In genomic region chr9:76761448-76761847, GRCh38 we compare ENCODE assay signal across 13 cellular contexts. TPM values are rescaled to one million over a fixed set of nuclear protein-coding genes. Genes with fewer than 3 reads are reported as not detected.
DNase-seq lines count a peak whose midpoint lies in the region; ATAC-seq, FAIRE-seq and TF ChIP-seq lines count a peak whose summit lies in the region.
"Had no signal": no experiment of that assay in that cellular context is flagged by ENCODE, and none has a peak within 500 bp of the region (broad histone marks: within the 10 kb centered on the region; RNA-seq: fewer than 3 reads in every experiment).

No MANE protein-coding gene starts in this region.

- ATAC-seq in GM18870 (IDR thresholded peaks at IDR 0.05; ENCODE audit: unreplicated experiment) (no peak), GM21360 (IDR thresholded peaks at IDR 0.05; ENCODE audit: unreplicated experiment) (no peak)
- ATAC-seq: psoas muscle had no signal

- no peaks in the 10 kb centered on the region for H3K36me3 ChIP-seq in A673 (ENCODE audit: insufficient read depth, low read length, poor library complexity, severe bottlenecking)
- H3K36me3 ChIP-seq in ascending aorta = peaks cover 7 to 26% of the 10 kb centered on the region in 2 donors
- H3K36me3 ChIP-seq in kidney (ENCODE audit: control insufficient read depth in 1 of 2, insufficient read depth in 2 of 2, low read length in 2 of 2) = no peaks in the 10 kb centered on the region

- POLR2A ChIA-PET in A673 (lab: Charles Lee; ENCODE audit: low non-redundant PET) = no interaction called here

- intact Hi-C loops in A673 (cut with micrococcal nuclease; ENCODE audit: unreplicated experiment) = loop anchor here (5.0 kb wide), 2 partner anchors 226 to 251 kb away; no protein-coding TSS in a partner anchor
- intact Hi-C loops in ascending aorta (cut with DNase I) = loop anchor here (2.0 kb wide), 1 partner anchor 227 kb away; no protein-coding TSS in a partner anchor
- intact Hi-C loops in kidney (cut with DNase I) = no loop called here

- H3K9ac ChIP-seq in kidney (ENCODE audit: low read length in 2 of 2) = no peak overlapping the region

- DNase-seq in A673 (ENCODE audit: low spot score) (peak; percentile 2), HCEC 1CT (peak; percentile 3), ascending aorta (ENCODE audit: low spot score in 2 of 2) (no peak), kidney (no peak), anterior cingulate cortex (lab: John Stamatoyannopoulos, UW) (no peak), NCI-H446 (lab: John Stamatoyannopoulos, UW) (no peak)
- DNase-seq: activated naive CD4-positive, alpha-beta T cell treated with anti-CD3 and anti-CD28 coated beads, Interleukin-2, amount 10 ng/mL, durations not matched to agents 7 days and 5 days; COR-L47; NCI-H2081 treated with DMSO at 0.1 percent for 48 hours; psoas muscle; T-helper 9 cell had no signal

- H3K27me3 ChIP-seq in A673 (replicated peaks; ENCODE audit: insufficient read depth, low read depth, low read length, poor library complexity) (no peaks in the 10 kb centered on the region), ascending aorta (no peaks in the 10 kb centered on the region)

- no TSS peak for BruUV-seq in A673 (replicated peaks; lab: Mats Ljungman, UMichigan)

- TF ChIP-seq CTCF in A673 (conservative IDR thresholded peaks at IDR 0.05; ENCODE audit: low read depth, low read length) = peak; percentile 50
- peak in 2 of 3 experiments; percentile 21 to 40 for TF ChIP-seq CTCF in ascending aorta (IDR thresholded peaks at IDR 0.05)
- peak; percentile 31 for TF ChIP-seq CTCF in kidney (IDR thresholded peaks at IDR 0.05; ENCODE audit: borderline replicate concordance, extremely low read depth, insufficient read depth)

- H3K9me3 ChIP-seq in A673 (ENCODE audit: low read depth, low read length, poor library complexity, severe bottlenecking) (no peaks in the 10 kb centered on the region), ascending aorta (no peaks in the 10 kb centered on the region), kidney (ENCODE audit: control insufficient read depth in 1 of 2, low read length in 2 of 2) (no peaks in the 10 kb centered on the region)
- H3K9me3 ChIP-seq: psoas muscle had no signal

- no peak overlapping the region for H3K27ac ChIP-seq in A673 (ENCODE audit: low read depth, low read length, poor library complexity, severe bottlenecking)
- no peak overlapping the region for H3K27ac ChIP-seq in ascending aorta
- no peak overlapping the region for H3K27ac ChIP-seq in kidney (ENCODE audit: low read depth in 2 of 2, low read length in 2 of 2)
- H3K27ac ChIP-seq: psoas muscle had no signal

- H3K4me1 ChIP-seq in A673 (ENCODE audit: insufficient read depth, low read length, poor library complexity, severe bottlenecking) (no peaks in the 10 kb centered on the region), ascending aorta (peaks cover 0 to 3% of the 10 kb centered on the region in 2 donors), kidney (ENCODE audit: control insufficient read depth in 1 of 2, insufficient read depth in 1 of 2, low read depth in 1 of 2, low read length in 2 of 2) (peaks cover 2 to 3% of the 10 kb centered on the region in 2 donors)
- H3K4me1 ChIP-seq: psoas muscle had no signal

- peak; percentile 37 for FAIRE-seq in kidney (lab: Jason Lieb, UNC)

- CTCF ChIA-PET in A673 (lab: Charles Lee) = interaction anchor here (0.6 to 1.4 kb wide), 3 partner anchors 235 to 390 kb away, joined by 3 to 8 read pairs (median 3); no protein-coding TSS in a partner anchor

- H3K4me3 ChIP-seq in A673 (ENCODE audit: low read depth, low read length, poor library complexity, severe bottlenecking) (no peak overlapping the region), ascending aorta (no peak overlapping the region), kidney (ENCODE audit: low read length in 2 of 2) (no peak overlapping the region)
- H3K4me3 ChIP-seq: psoas muscle had no signal

RNA-seq across cellular contexts. Expression of gene PCA3, which starts 2.8 kb away (rescaled TPM):
- total RNA-seq in A673 (2021) (not detected in 2 replicates), ascending aorta (not detected), kidney (not detected)
- polyA plus RNA-seq in kidney (ENCODE audit: insufficient read depth, low read depth, low replicate concordance) = 0.11 TPM
- total RNA-seq: psoas muscle had no signal

Comparison
In these comparisons a context has a peak if more than half of its experiments do, and no peak if none do; other contexts are left out.
1. DNase-seq: peak in A673 (single experiment) and HCEC 1CT (single experiment); none in ascending aorta (0 of 2), kidney (single experiment), anterior cingulate cortex (0 of 58) and NCI-H446 (0 of 2).
2. Peak in every context shown above with its lines, with median percentiles within 50 percentile points of each other: CTCF ChIP-seq.